10 cellular contexts compared by ENCODE assay signal in the genomic region with DNA sequence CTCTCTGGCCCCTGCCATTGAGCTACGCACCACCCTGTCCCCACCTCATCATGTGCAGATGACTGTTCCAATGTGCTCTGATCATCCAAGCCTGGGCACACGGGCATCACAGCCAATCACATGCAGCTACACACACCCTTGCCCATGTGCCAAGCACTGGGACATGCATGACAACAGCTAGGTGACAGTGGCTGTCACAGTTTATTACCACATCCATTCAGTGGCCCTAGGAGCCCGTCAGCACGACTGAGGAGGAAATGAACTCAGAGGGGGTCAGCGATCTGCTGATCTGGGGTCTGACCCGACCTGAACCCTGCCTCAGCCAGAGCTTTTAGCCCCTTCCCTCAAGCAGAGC. TPM values are rescaled to one million over a fixed set of nuclear protein-coding genes. Genes with fewer than 3 reads are reported as not detected.
DNase-seq lines count a peak whose midpoint lies in the region; ATAC-seq and TF ChIP-seq lines count a peak whose summit lies in the region.
"Had no signal": no experiment of that assay in that cellular context is flagged by ENCODE, and none has a peak within 500 bp of the region (broad histone marks: within the 10 kb centered on the region; RNA-seq: fewer than 3 reads in every experiment).

No MANE protein-coding gene starts in this region.

- H3K27me3 Mint-ChIP-seq in activated B cell treated with CpG ODN at 0.5 μM for 24 hours: no peaks in the 10 kb centered on the region

- H3K27ac ChIP-seq in right atrium auricular region (peak overlapping the region in 1 of 2 donors; percentile 20), right lobe of liver (peak overlapping the region; percentile 15 to 53 (median 20)), urinary bladder (ENCODE audit: low read depth) (peak overlapping the region; percentile 3)

- peak; percentile 62 for DNase-seq in cardiac septum (ENCODE audit: low spot score)
- DNase-seq in right atrium auricular region (ENCODE audit: low spot score): no peak
- DNase-seq in activated B cell treated with CpG ODN at 0.5 μM for 24 hours: no peak
- no peak for DNase-seq in right lobe of liver
- DNase-seq in AG08395 (ENCODE audit: low spot score): no peak
- DNase-seq in NCI-H82 treated with DMSO at 0.1 percent for 48 hours (lab: John Stamatoyannopoulos, UW; ENCODE audit: unreplicated experiment): no peak
- DNase-seq in epidermal melanocyte (ENCODE audit: insufficient read length, low spot score): no peak
- DNase-seq: NCI-H1105 treated with DMSO at 0.1 percent for 48 hours had no signal

- no peaks in the 10 kb centered on the region for H3K9me3 Mint-ChIP-seq in activated B cell treated with CpG ODN at 0.5 μM for 24 hours

- peaks cover 0 to 38% of the 10 kb centered on the region in 2 donors for H3K4me1 ChIP-seq in right atrium auricular region
- H3K4me1 ChIP-seq in right lobe of liver: peaks cover 0 to 3% (median 0%) of the 10 kb centered on the region in 4 donors
- no peaks in the 10 kb centered on the region for H3K4me1 ChIP-seq in urinary bladder (ENCODE audit: insufficient read depth)

- WGBS in right lobe of liver (ENCODE audit: insufficient coverage, low coverage, low lambda C conversion rate, missing lambda C conversion rate): 20% methylated on average over 1 of the region's 6 CpGs
- 65% methylated on average over 6 of the region's 6 CpGs for WGBS in urinary bladder

- CTCF ChIA-PET in activated B cell treated with CpG ODN at 0.5 μM for 24 hours (lab: Charles Lee): interaction anchor here (1.1 to 10.4 kb wide), 3 partner anchors 14 to 56 kb away, joined by 4 to 372 read pairs (median 37); a partner anchor contains a TSS

- no peaks in the 10 kb centered on the region for H3K36me3 Mint-ChIP-seq in activated B cell treated with CpG ODN at 0.5 μM for 24 hours (ENCODE audit: low read depth)

- no peaks in the 10 kb centered on the region for H3K9me3 ChIP-seq in right atrium auricular region
- H3K9me3 ChIP-seq in right lobe of liver: no peaks in the 10 kb centered on the region

- peak overlapping the region; percentile 60 for H3K4me3 Mint-ChIP-seq in activated B cell treated with CpG ODN at 0.5 μM for 24 hours

- intact Hi-C loops in cardiac septum (cut with DNase I): no loop called here
- intact Hi-C loops in activated B cell treated with CpG ODN at 0.5 μM for 24 hours (cut with micrococcal nuclease): no loop called here
- intact Hi-C loops in right lobe of liver (cut with DNase I): loop anchor here in 1 of 2 donors (10.0 kb wide), 1 partner anchor 75 kb away; no protein-coding TSS in a partner anchor

- H3K36me3 ChIP-seq in right atrium auricular region: no peaks in the 10 kb centered on the region
- H3K36me3 ChIP-seq in right lobe of liver: no peaks in the 10 kb centered on the region
- no peaks in the 10 kb centered on the region for H3K36me3 ChIP-seq in urinary bladder (ENCODE audit: insufficient read depth)

- TF ChIP-seq POLR2A in right lobe of liver (IDR thresholded peaks at IDR 0.05): no peak

- no peak overlapping the region for H3K4me3 ChIP-seq in right atrium auricular region
- no peak overlapping the region for H3K4me3 ChIP-seq in right lobe of liver
- H3K4me3 ChIP-seq in urinary bladder (ENCODE audit: low read depth, low read length): no peak overlapping the region

- ATAC-seq in activated B cell treated with CpG ODN at 0.5 μM for 24 hours (ENCODE audit: low read depth) (peak; percentile 1), right lobe of liver (peak in 3 of 4 donors; percentile 10 to 38 (median 17))

- H3K4me1 Mint-ChIP-seq in activated B cell treated with CpG ODN at 0.5 μM for 24 hours: peaks cover 85% of the 10 kb centered on the region

- POLR2A ChIA-PET in activated B cell treated with CpG ODN at 0.5 μM for 24 hours (lab: Charles Lee): interaction anchor here (0.6 to 21.5 kb wide), 9 partner anchors 9 to 961 kb away, joined by 4 to 1638 read pairs (median 49); a partner anchor contains a TSS

- TF ChIP-seq CTCF in right atrium auricular region (IDR thresholded peaks at IDR 0.05) (no peak), activated B cell treated with CpG ODN at 0.5 μM for 24 hours (IDR thresholded peaks at IDR 0.05) (no peak), right lobe of liver (IDR thresholded peaks at IDR 0.05) (no peak)

- H3K27me3 ChIP-seq in right atrium auricular region (no peaks in the 10 kb centered on the region), right lobe of liver (no peaks in the 10 kb centered on the region)

- peak overlapping the region; percentile 100 for H3K27ac Mint-ChIP-seq in activated B cell treated with CpG ODN at 0.5 μM for 24 hours

RNA-seq across cellular contexts. Expression of a gene that starts 10.2 kb away (rescaled TPM):
- total RNA-seq in cardiac septum: 55.0 TPM
- total RNA-seq in right atrium auricular region: 10 to 100 TPM; 24.8 to 66.0 TPM
- total RNA-seq in activated B cell treated with CpG ODN at 0.5 μM for 24 hours: 265 and 285 TPM in 2 replicates
- 10 to 100 TPM; 26.3 to 61.8 (median 34.9) TPM for total RNA-seq in right lobe of liver
- total RNA-seq in urinary bladder: 12.3 TPM
- 123 TPM for polyA plus RNA-seq in urinary bladder

RNA-seq across cellular contexts. Expression of a gene that starts 16.4 kb away (rescaled TPM):
- total RNA-seq in cardiac septum: 8.3 TPM
- 1 to 10 TPM; 4.5 to 7.4 TPM for total RNA-seq in right atrium auricular region
- total RNA-seq in activated B cell treated with CpG ODN at 0.5 μM for 24 hours: 35.5 and 36.9 TPM in 2 replicates
- total RNA-seq in right lobe of liver: 10 to 100 TPM in 1 of 6 experiments, 1 to 10 TPM in 5; 4.3 to 11.3 (median 7.0) TPM
- total RNA-seq in urinary bladder: 3.5 TPM
- 12.2 TPM for polyA plus RNA-seq in urinary bladder

RNA-seq across cellular contexts. Expression of a gene that starts 27.7 kb away (rescaled TPM):
- total RNA-seq in cardiac septum (4.6 TPM), right atrium auricular region (1 to 10 TPM; 4.9 to 5.8 TPM), activated B cell treated with CpG ODN at 0.5 μM for 24 hours (449 and 499 TPM in 2 replicates), right lobe of liver (10 to 100 TPM in 2 of 6 experiments, 1 to 10 TPM in 4; 2.8 to 17.6 (median 8.5) TPM), urinary bladder (3.3 TPM)
- polyA plus RNA-seq in urinary bladder: 17.0 TPM
- polyA plus RNA-seq: BJ had no signal

RNA-seq across cellular contexts. Expression of a gene that starts 56.0 kb away (rescaled TPM):
- total RNA-seq in cardiac septum (25.8 TPM), right atrium auricular region (100 to 1,000 TPM in 1 of 2 donors, 10 to 100 TPM in 1; 31.2 to 104 TPM), activated B cell treated with CpG ODN at 0.5 μM for 24 hours (13.8 and 16.4 TPM in 2 replicates), right lobe of liver (1 to 10 TPM; 5.2 to 7.8 (median 5.8) TPM), urinary bladder (13.5 TPM)
- polyA plus RNA-seq in urinary bladder: 4.3 TPM

Comparison
In these comparisons a context has a peak if more than half of its experiments do, and no peak if none do; other contexts are left out.
1. RNA of a gene that starts 27.7 kb away (total RNA-seq): 449 to 499 TPM in activated B cell treated with CpG ODN at 0.5 μM for 24 hours; 2.8 to 17.6 TPM in right lobe of liver, 4.9 to 5.8 TPM in right atrium auricular region, 4.6 TPM in cardiac septum (single experiment) and 3.3 TPM in urinary bladder (single experiment); every median in the first group is over 10 times any median in the second.